Comparison of ENCODE assay signal across 6 cellular contexts in genomic region chr2:129142465-129142864, GRCh38.
"Had no signal": no experiment of that assay in that cellular context is flagged by ENCODE, and none has a peak within 500 bp of the region (broad histone marks: within the 10 kb centered on the region; RNA-seq: fewer than 3 reads in every experiment).

No MANE protein-coding gene starts in this region.

- ATAC-seq: K562 had no signal

- H3K4me3 ChIP-seq: K562 had no signal

- H3K27ac Mint-ChIP-seq: H9 had no signal

- DNase-seq: GOT3, H9, HCEC 1CT, IMR-90, KG1 had no signal

- H3K4me1 Mint-ChIP-seq: H9 had no signal

- H3K4me3 Mint-ChIP-seq: H9 had no signal
